21 cellular contexts compared by ENCODE assay signal in the genomic region with DNA sequence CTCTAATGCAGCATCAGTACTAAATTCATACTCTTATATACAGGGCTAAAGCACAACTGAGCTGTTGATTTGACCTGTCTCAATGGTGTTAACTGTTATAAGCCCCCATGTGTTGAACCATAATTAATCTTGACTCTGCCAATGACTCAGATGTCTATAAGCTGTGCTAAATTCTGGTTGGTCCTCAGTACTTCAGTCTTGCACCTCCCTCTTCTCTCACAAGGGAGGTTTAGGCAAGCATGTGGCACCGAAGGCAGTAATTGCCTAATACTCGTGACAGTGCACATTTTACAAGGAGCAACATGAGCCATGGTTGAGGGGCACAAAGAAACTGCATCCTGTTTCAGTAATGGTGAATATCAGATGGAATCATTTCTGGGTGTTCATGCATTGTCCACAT.
"Had no signal": no experiment of that assay in that cellular context is flagged by ENCODE, and none has a peak within 500 bp of the region (broad histone marks: within the 10 kb centered on the region; RNA-seq: fewer than 3 reads in every experiment).

No MANE protein-coding gene starts in this region.

- H3K4me3 ChIP-seq: coronary artery, gastroesophageal sphincter, heart right ventricle, right atrium auricular region, skin epidermis, tibial artery had no signal

- H3K36me3 ChIP-seq: gastroesophageal sphincter, heart right ventricle, right atrium auricular region, tibial artery had no signal

- H3K36me3 Mint-ChIP-seq: activated naive CD8-positive, alpha-beta T cell treated with anti-CD3 and anti-CD28 coated beads, Interleukin-2, amount 10 ng/mL, durations not matched to agents 7 days and 5 days; memory B cell had no signal

- H3K4me1 Mint-ChIP-seq: activated CD4-positive, alpha-beta T cell treated with anti-CD3 and anti-CD28 coated beads, Interleukin-2, amount 10 ng/mL, durations not matched to agents 24 days and 14 days; activated naive CD8-positive, alpha-beta T cell treated with anti-CD3 and anti-CD28 coated beads, Interleukin-2, amount 10 ng/mL, durations not matched to agents 7 days and 5 days; memory B cell had no signal

- H3K27me3 ChIP-seq: gastroesophageal sphincter, right atrium auricular region, tibial artery had no signal

- ATAC-seq: activated CD8-positive, alpha-beta T cell treated with anti-CD3 and anti-CD28 coated beads for 36 hours; gastroesophageal sphincter; heart right ventricle; left ventricle myocardium superior; stimulated activated naive CD8-positive, alpha-beta T cell treated with anti-CD3 and anti-CD28 coated beads, Interleukin-15, Interleukin-2, amounts not matched to agents 100 U/mL and 50 U/mL, for 24 hours had no signal

- H3K9me3 ChIP-seq: gastroesophageal sphincter, right atrium auricular region, tibial artery had no signal

- H3K27ac Mint-ChIP-seq: activated CD4-positive, alpha-beta T cell treated with anti-CD3 and anti-CD28 coated beads, Interleukin-2, amount 10 ng/mL, durations not matched to agents 24 days and 14 days; activated CD8-positive, alpha-beta T cell treated with anti-CD3 and anti-CD28 coated beads for 36 hours; activated naive CD8-positive, alpha-beta T cell treated with anti-CD3 and anti-CD28 coated beads, Interleukin-2, amount 10 ng/mL, durations not matched to agents 7 days and 5 days; activated T-helper 2 cell treated with anti-CD3 and anti-CD28 coated beads, Interferon-gamma antibody, Interleukin-2, Interleukin-4, amounts not matched to agents 10 μg/mL and 5 μg/mL and 100 μg/mL, durations not matched to agents 14 hours and 24 hours and 36 hours; memory B cell had no signal

- H3K27ac ChIP-seq: coronary artery, gastroesophageal sphincter, heart right ventricle, right atrium auricular region, skin epidermis, tibial artery had no signal

- H3K27me3 Mint-ChIP-seq: activated CD4-positive, alpha-beta T cell treated with anti-CD3 and anti-CD28 coated beads, Interleukin-2, amount 10 ng/mL, durations not matched to agents 24 days and 14 days had no signal

- H3K4me3 Mint-ChIP-seq: activated CD4-positive, alpha-beta T cell treated with anti-CD3 and anti-CD28 coated beads, Interleukin-2, amount 10 ng/mL, durations not matched to agents 24 days and 14 days; activated CD8-positive, alpha-beta T cell treated with anti-CD3 and anti-CD28 coated beads for 36 hours; activated naive CD8-positive, alpha-beta T cell treated with anti-CD3 and anti-CD28 coated beads, Interleukin-2, amount 10 ng/mL, durations not matched to agents 7 days and 5 days; memory B cell had no signal

- DNase-seq: activated CD4-positive, alpha-beta T cell treated with anti-CD3 and anti-CD28 coated beads, Interleukin-2, amount 10 ng/mL, durations not matched to agents 24 days and 14 days; activated CD4-positive, CD25-positive, alpha-beta regulatory T cell; activated CD8-positive, alpha-beta T cell treated with anti-CD3 and anti-CD28 coated beads for 36 hours; activated naive CD4-positive, alpha-beta T cell treated with Interleukin-2 at 50 U/mL for 16 hours; activated naive CD8-positive, alpha-beta T cell treated with anti-CD3 and anti-CD28 coated beads, Interleukin-2, amount 10 ng/mL, durations not matched to agents 7 days and 5 days; activated T-cell treated with anti-CD3 and anti-CD28 coated beads, Interleukin-2, amount 50 U/mL, for 1 hour; anterior cingulate cortex; effector CD4-positive, alpha-beta T cell; heart right ventricle; kidney glomerular epithelial cell; left ventricle myocardium superior; stimulated activated naive CD8-positive, alpha-beta T cell treated with anti-CD3 and anti-CD28 coated beads, Interleukin-15, Interleukin-2, amounts not matched to agents 100 U/mL and 50 U/mL, for 24 hours; substantia nigra; T-helper 9 cell; tibial artery had no signal

- H3K9me3 Mint-ChIP-seq: activated CD4-positive, alpha-beta T cell treated with anti-CD3 and anti-CD28 coated beads, Interleukin-2, amount 10 ng/mL, durations not matched to agents 24 days and 14 days; activated CD8-positive, alpha-beta T cell treated with anti-CD3 and anti-CD28 coated beads for 36 hours; activated naive CD8-positive, alpha-beta T cell treated with anti-CD3 and anti-CD28 coated beads, Interleukin-2, amount 10 ng/mL, durations not matched to agents 7 days and 5 days; activated T-helper 2 cell treated with anti-CD3 and anti-CD28 coated beads, Interferon-gamma antibody, Interleukin-2, Interleukin-4, amounts not matched to agents 10 μg/mL and 5 μg/mL and 100 μg/mL, durations not matched to agents 14 hours and 24 hours and 36 hours; memory B cell had no signal

- H3K4me1 ChIP-seq: gastroesophageal sphincter, right atrium auricular region had no signal
